In the genomic region with DNA sequence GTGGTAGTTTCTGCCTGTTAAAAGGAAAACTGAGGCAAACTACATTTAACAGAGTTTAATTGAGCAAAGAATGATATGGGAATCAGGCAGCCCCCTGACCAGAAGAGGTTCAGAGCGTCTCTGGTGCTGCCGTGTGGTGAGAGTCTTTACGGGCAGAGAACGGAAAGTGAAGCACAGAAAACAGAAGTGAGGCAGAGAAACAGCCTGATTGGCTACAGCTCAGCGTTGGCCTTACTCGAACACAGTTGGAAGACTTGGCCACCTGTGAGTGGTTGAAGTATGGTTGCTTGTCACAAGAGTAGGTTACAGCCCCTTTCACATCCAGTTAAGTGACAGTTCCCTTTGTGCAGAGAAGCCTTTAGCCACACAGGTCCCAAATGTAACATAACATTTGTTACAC, we compare ENCODE assay signal across 8 cellular contexts. TPM values are rescaled to one million over a fixed set of nuclear protein-coding genes. Genes with fewer than 3 reads are reported as not detected.
DNase-seq lines count a peak whose midpoint lies in the region; ATAC-seq and TF ChIP-seq lines count a peak whose summit lies in the region.

No MANE protein-coding gene starts in this region.

- H3K4me3 ChIP-seq in GM12864 (ENCODE audit: low read depth, low read length) = peak overlapping the region; percentile 47

- DNase-seq in GM12864 (ENCODE audit: low read depth) (peak; percentile 93), medulla oblongata (ENCODE audit: extremely low spot score) (peak; percentile 58), type B pancreatic cell (ENCODE audit: extremely low spot score, unreplicated experiment) (no peak), HUDEP-2 (lab: John Stamatoyannopoulos, UW; ENCODE audit: unreplicated experiment in 76 of 76) (no peak), NCI-H82 treated with DMSO at 0.1 percent for 48 hours (lab: John Stamatoyannopoulos, UW; ENCODE audit: unreplicated experiment) (no peak)
- DNase-seq in activated effector memory CD4-positive, alpha-beta T cell treated with Interleukin-2 at 50 U/mL for 16 hours = peak; percentile 5

- H3K9me3 Mint-ChIP-seq in IgD-negative memory B cell (no peaks in the 10 kb centered on the region), type B pancreatic cell (no peaks in the 10 kb centered on the region)

- H3K4me3 Mint-ChIP-seq in IgD-negative memory B cell (peak overlapping the region; percentile 49 to 97 (median 82)), type B pancreatic cell (no peak overlapping the region)

- ATAC-seq in GM21390 (IDR thresholded peaks at IDR 0.05; ENCODE audit: unreplicated experiment) = peak; percentile 99

- peak overlapping the region; percentile 40 to 95 (median 63) for H3K27ac Mint-ChIP-seq in IgD-negative memory B cell
- H3K27ac Mint-ChIP-seq in type B pancreatic cell = no peak overlapping the region

- H3K4me1 Mint-ChIP-seq in IgD-negative memory B cell (peaks cover 6 to 13% (median 11%) of the 10 kb centered on the region in 3 donors), type B pancreatic cell (ENCODE audit: unreplicated experiment) (peaks cover 11% of the 10 kb centered on the region)

- H3K36me3 Mint-ChIP-seq in IgD-negative memory B cell (peaks cover 1% of the 10 kb centered on the region), type B pancreatic cell (no peaks in the 10 kb centered on the region)

- H3K27me3 Mint-ChIP-seq in IgD-negative memory B cell (no peaks in the 10 kb centered on the region), type B pancreatic cell (no peaks in the 10 kb centered on the region)

- TF ChIP-seq CTCF in GM12864 (IDR thresholded peaks at IDR 0.05; ENCODE audit: low read depth, low read length, missing control alignments) (no peak), type B pancreatic cell (conservative IDR thresholded peaks at IDR 0.05) (no peak)

RNA-seq across cellular contexts. Expression of a gene that starts 16.9 kb away (rescaled TPM):
- polyA plus RNA-seq in IgD-negative memory B cell = 7.1 TPM
- total RNA-seq in type B pancreatic cell (ENCODE audit: low replicate concordance) = 25.9 and 35.9 TPM in 2 replicates

Comparison
In these comparisons a context has a peak if more than half of its experiments do, and no peak if none do; other contexts are left out.
1. DNase-seq: peak in GM12864 (single experiment), activated effector memory CD4-positive, alpha-beta T cell treated with Interleukin-2 at 50 U/mL for 16 hours (single experiment) and medulla oblongata (single experiment); none in type B pancreatic cell (single experiment), HUDEP-2 (0 of 76) and NCI-H82 treated with DMSO at 0.1 percent for 48 hours (single experiment).